Comparison of ENCODE assay signal across 21 cellular contexts in genomic region chr15:93664180-93664951, GRCh38.
"Had no signal": no experiment of that assay in that cellular context is flagged by ENCODE, and none has a peak within 500 bp of the region (broad histone marks: within the 10 kb centered on the region; RNA-seq: fewer than 3 reads in every experiment).

No MANE protein-coding gene starts in this region.

- H3K4me1 ChIP-seq: left lung, psoas muscle, right lobe of liver, stomach had no signal

- DNase-seq: activated CD4-positive, alpha-beta memory T cell treated with anti-CD3 and anti-CD28 coated beads for 36 hours; activated CD4-positive, alpha-beta T cell treated with anti-CD3 and anti-CD28 coated beads for 36 hours; activated T-cell treated with anti-CD3 and anti-CD28 coated beads for 4 hours; effector memory CD8-positive, alpha-beta T cell; foreskin fibroblast; hypothalamus; left lung; mucosa of descending colon; naive B cell; ovary; psoas muscle; right lobe of liver; stimulated activated CD4-positive, alpha-beta T cell treated with anti-CD3 and anti-CD28 coated beads, Interleukin-4, amount 100 ng/mL, for 24 hours; stomach; SW 1271; T-helper 2 cell had no signal

- H3K9me3 ChIP-seq: left lung, mucosa of descending colon, ovary, psoas muscle, right lobe of liver, stomach had no signal

- H3K9me3 Mint-ChIP-seq: activated CD4-positive, alpha-beta memory T cell treated with anti-CD3 and anti-CD28 coated beads for 36 hours; effector memory CD8-positive, alpha-beta T cell; stimulated activated effector memory CD8-positive, alpha-beta T cell treated with anti-CD3 and anti-CD28 coated beads, Interleukin-12 subunit alpha, Interleukin-12 subunit beta, amount 100 ng/mL, for 72 hours; type B pancreatic cell had no signal

- H3K27ac Mint-ChIP-seq: activated CD4-positive, alpha-beta memory T cell treated with anti-CD3 and anti-CD28 coated beads for 36 hours; activated CD4-positive, alpha-beta T cell treated with anti-CD3 and anti-CD28 coated beads for 36 hours; activated naive CD8-positive, alpha-beta T cell; effector memory CD8-positive, alpha-beta T cell; naive B cell; stimulated activated effector memory CD8-positive, alpha-beta T cell treated with anti-CD3 and anti-CD28 coated beads, Interleukin-12 subunit alpha, Interleukin-12 subunit beta, amount 100 ng/mL, for 72 hours; type B pancreatic cell had no signal

- H3K4me1 Mint-ChIP-seq: activated CD4-positive, alpha-beta T cell treated with anti-CD3 and anti-CD28 coated beads for 36 hours; naive B cell; stimulated activated effector memory CD8-positive, alpha-beta T cell treated with anti-CD3 and anti-CD28 coated beads, Interleukin-12 subunit alpha, Interleukin-12 subunit beta, amount 100 ng/mL, for 72 hours had no signal

- H3K4me2 ChIP-seq: smooth muscle cell had no signal

- H3K36me3 ChIP-seq: left lung, ovary, right lobe of liver, stomach had no signal

- H3K27me3 ChIP-seq: left lung, ovary, right lobe of liver, stomach had no signal

- ATAC-seq: activated CD4-positive, alpha-beta T cell treated with anti-CD3 and anti-CD28 coated beads for 36 hours; effector memory CD8-positive, alpha-beta T cell; left lung; mucosa of descending colon; psoas muscle; right lobe of liver; stimulated activated effector memory CD8-positive, alpha-beta T cell treated with anti-CD3 and anti-CD28 coated beads, Interleukin-12 subunit alpha, Interleukin-12 subunit beta, amount 100 ng/mL, for 72 hours had no signal

- H3K27ac ChIP-seq: left lung, ovary, psoas muscle, right lobe of liver, stomach, VCaP had no signal

- H3K27me3 Mint-ChIP-seq: activated CD4-positive, alpha-beta T cell treated with anti-CD3 and anti-CD28 coated beads for 36 hours; activated naive CD8-positive, alpha-beta T cell; naive B cell; type B pancreatic cell had no signal

- H3K4me3 ChIP-seq: left lung, mucosa of descending colon, ovary, psoas muscle, right lobe of liver, smooth muscle cell, stomach had no signal

- H3K4me3 Mint-ChIP-seq: activated CD4-positive, alpha-beta memory T cell treated with anti-CD3 and anti-CD28 coated beads for 36 hours; activated CD4-positive, alpha-beta T cell treated with anti-CD3 and anti-CD28 coated beads for 36 hours; activated naive CD8-positive, alpha-beta T cell; effector memory CD8-positive, alpha-beta T cell; naive B cell; stimulated activated effector memory CD8-positive, alpha-beta T cell treated with anti-CD3 and anti-CD28 coated beads, Interleukin-12 subunit alpha, Interleukin-12 subunit beta, amount 100 ng/mL, for 72 hours; type B pancreatic cell had no signal

- H3K36me3 Mint-ChIP-seq: activated CD4-positive, alpha-beta memory T cell treated with anti-CD3 and anti-CD28 coated beads for 36 hours; activated naive CD8-positive, alpha-beta T cell; naive B cell; stimulated activated effector memory CD8-positive, alpha-beta T cell treated with anti-CD3 and anti-CD28 coated beads, Interleukin-12 subunit alpha, Interleukin-12 subunit beta, amount 100 ng/mL, for 72 hours; type B pancreatic cell had no signal
